Comparison of ENCODE assay signal across 24 cellular contexts in the genomic region with DNA sequence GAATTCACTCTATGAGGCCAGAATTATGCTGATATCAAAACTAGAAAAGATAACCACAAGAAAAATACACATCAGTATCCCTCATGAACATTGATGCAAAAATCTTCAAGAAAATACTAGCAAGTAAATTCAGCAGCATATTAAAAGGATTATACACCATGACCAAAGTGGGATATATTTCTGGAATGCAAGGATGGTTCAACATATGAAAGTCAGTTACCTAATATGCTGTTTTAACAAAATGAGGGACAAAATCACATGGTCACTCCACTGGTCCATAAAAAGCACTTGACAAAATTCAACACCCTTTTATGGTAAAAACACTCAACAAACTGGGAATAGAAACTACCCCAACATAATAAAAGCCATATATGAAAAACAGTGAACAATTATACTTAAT.
"Had no signal": no experiment of that assay in that cellular context is flagged by ENCODE, and none has a peak within 500 bp of the region (broad histone marks: within the 10 kb centered on the region; RNA-seq: fewer than 3 reads in every experiment).

No MANE protein-coding gene starts in this region.

- H3K4me3 Mint-ChIP-seq: naive B cell; nephron progenitor cell; stimulated activated naive B cell treated with anti-CD40 and anti-IgM and Interleukin-4, amounts not matched to agents 10 μg/mL and 1 μg/mL and 100 μg/mL, for 72 hours; stimulated activated naive CD8-positive, alpha-beta T cell treated with anti-CD3 and anti-CD28 coated beads, Interleukin-15, amount 100 ng/mL, for 72 hours had no signal

- H3K27ac ChIP-seq: gastrocnemius medialis, heart right ventricle, parathyroid adenoma, psoas muscle, right lobe of liver, spleen, testis, tibial nerve, upper lobe of right lung, vagina had no signal

- H3K4me1 Mint-ChIP-seq: nephron progenitor cell; stimulated activated naive B cell treated with anti-CD40 and anti-IgM and Interleukin-4, amounts not matched to agents 10 μg/mL and 1 μg/mL and 100 μg/mL, for 72 hours; stimulated activated naive CD8-positive, alpha-beta T cell treated with anti-CD3 and anti-CD28 coated beads, Interleukin-15, amount 100 ng/mL, for 72 hours had no signal

- H3K27me3 Mint-ChIP-seq: naive B cell; stimulated activated naive B cell treated with anti-CD40 and anti-IgM and Interleukin-4, amounts not matched to agents 10 μg/mL and 1 μg/mL and 100 μg/mL, for 72 hours; stimulated activated naive CD8-positive, alpha-beta T cell treated with anti-CD3 and anti-CD28 coated beads, Interleukin-15, amount 100 ng/mL, for 72 hours had no signal

- H3K27me3 ChIP-seq: gastrocnemius medialis, heart right ventricle, right lobe of liver, spleen, testis, tibial nerve, upper lobe of right lung, vagina had no signal

- H3K4me1 ChIP-seq: parathyroid adenoma, right lobe of liver, spleen, testis, upper lobe of right lung, vagina had no signal

- ATAC-seq: esophagus mucosa; gastrocnemius medialis; heart right ventricle; psoas muscle; right lobe of liver; stimulated activated naive B cell treated with anti-CD40 and anti-IgM and Interleukin-4, amounts not matched to agents 10 μg/mL and 1 μg/mL and 100 μg/mL, for 72 hours; stimulated activated naive CD8-positive, alpha-beta T cell treated with anti-CD3 and anti-CD28 coated beads, Interleukin-15, amount 100 ng/mL, for 72 hours; upper lobe of right lung had no signal

- H3K9ac ChIP-seq: parathyroid adenoma had no signal

- H3K36me3 ChIP-seq: right lobe of liver had no signal

- H3K27ac Mint-ChIP-seq: nephron progenitor cell; stimulated activated naive B cell treated with anti-CD40 and anti-IgM and Interleukin-4, amounts not matched to agents 10 μg/mL and 1 μg/mL and 100 μg/mL, for 72 hours; stimulated activated naive CD8-positive, alpha-beta T cell treated with anti-CD3 and anti-CD28 coated beads, Interleukin-15, amount 100 ng/mL, for 72 hours had no signal

- DNase-seq: effector CD4-positive, alpha-beta T cell; gastrocnemius medialis; heart right ventricle; hypothalamus; kidney glomerular epithelial cell; mesendoderm; naive B cell; nephron progenitor cell; psoas muscle; retina; right lobe of liver; spleen; stimulated activated CD4-positive, alpha-beta T cell treated with anti-CD3 and anti-CD28 coated beads, Interleukin-15, amount 100 ng/mL, for 24 hours; stimulated activated CD4-positive, alpha-beta T cell treated with anti-CD3 and anti-CD28 coated beads, Interleukin-1b, Interleukin-23, amount 100 ng/mL, for 48 hours; stimulated activated CD4-positive, alpha-beta T cell treated with anti-CD3 and anti-CD28 coated beads, Interleukin-4, amount 100 ng/mL, for 4 hours; stimulated activated naive B cell treated with anti-CD40 and anti-IgM and Interleukin-4, amounts not matched to agents 10 μg/mL and 1 μg/mL and 100 μg/mL, for 72 hours; stimulated activated naive CD8-positive, alpha-beta T cell treated with anti-CD3 and anti-CD28 coated beads, Interleukin-15, amount 100 ng/mL, for 72 hours; testis; upper lobe of right lung had no signal

- H3K4me3 ChIP-seq: gastrocnemius medialis, heart right ventricle, psoas muscle, right lobe of liver, spleen, testis, tibial nerve, upper lobe of right lung, vagina had no signal

- FAIRE-seq: islet of Langerhans had no signal

- H3K9me3 ChIP-seq: gastrocnemius medialis, testis had no signal
